In genomic region chr19:58380037-58380735, GRCh38 we compare ENCODE assay signal across 9 cellular contexts. TPM values are rescaled to one million over a fixed set of nuclear protein-coding genes. Genes with fewer than 3 reads are reported as not detected.
DNase-seq lines count a peak whose midpoint lies in the region; ATAC-seq and TF ChIP-seq lines count a peak whose summit lies in the region.
"Had no signal": no experiment of that assay in that cellular context is flagged by ENCODE, and none has a peak within 500 bp of the region (broad histone marks: within the 10 kb centered on the region; RNA-seq: fewer than 3 reads in every experiment).

No MANE protein-coding gene starts in this region.

- H3K27ac ChIP-seq in heart right ventricle = peak overlapping the region; percentile 74 to 98 (median 95)
- H3K27ac ChIP-seq in skeletal muscle tissue (ENCODE audit: low read depth, low read length) = peak overlapping the region; percentile 85

- ATAC-seq in T-helper 17 cell = no peak
- peak in 3 of 8 donors; percentile 0 to 2 (median 0) for ATAC-seq in heart right ventricle
- no peak for ATAC-seq in HG02610 (IDR thresholded peaks at IDR 0.05; ENCODE audit: unreplicated experiment)
- no peak for ATAC-seq in HG02798 (IDR thresholded peaks at IDR 0.05; ENCODE audit: poor library complexity, unreplicated experiment)

- peak overlapping the region; percentile 98 for H3K4me3 Mint-ChIP-seq in T-helper 17 cell

- TF ChIP-seq CTCF in heart right ventricle (IDR thresholded peaks at IDR 0.05) = no peak

- H3K9me3 ChIP-seq in T-helper 17 cell (ENCODE audit: control insufficient read depth, low read length, poor library complexity, severe bottlenecking) = no peaks in the 10 kb centered on the region
- no peaks in the 10 kb centered on the region for H3K9me3 ChIP-seq in heart right ventricle
- H3K9me3 ChIP-seq in skeletal muscle tissue (ENCODE audit: control insufficient read depth in 3 of 3, low read length in 3 of 3) = no peaks in the 10 kb centered on the region

- peak overlapping the region; percentile 83 to 94 (median 89) for H3K9ac ChIP-seq in skeletal muscle tissue (ENCODE audit: low read depth in 1 of 3, low read length in 3 of 3)

- intact Hi-C loops in heart right ventricle (cut with DNase I) = loop anchor here in 1 of 10 donors (2.0 kb wide), 1 partner anchor 17 kb away; the partner anchor contains the start of gene ZNF497

- no peaks in the 10 kb centered on the region for H3K36me3 ChIP-seq in heart right ventricle
- H3K36me3 ChIP-seq in skeletal muscle tissue (ENCODE audit: control insufficient read depth in 3 of 3, insufficient read depth in 3 of 3, low read length in 3 of 3) = no peaks in the 10 kb centered on the region

- H3K4me3 ChIP-seq in heart right ventricle = peak overlapping the region; percentile 53 to 96 (median 79)
- H3K4me3 ChIP-seq in skeletal muscle tissue (ENCODE audit: low read length in 3 of 3) = peak overlapping the region; percentile 90 to 94 (median 90)

- H3K36me3 Mint-ChIP-seq in T-helper 17 cell (ENCODE audit: low read depth) = no peaks in the 10 kb centered on the region

- H3K27me3 Mint-ChIP-seq in T-helper 17 cell = no peaks in the 10 kb centered on the region

- H3K27me3 ChIP-seq in heart right ventricle (no peaks in the 10 kb centered on the region), skeletal muscle tissue (ENCODE audit: control insufficient read depth in 3 of 3, insufficient read depth in 3 of 3, low read length in 3 of 3) (no peaks in the 10 kb centered on the region)

- DNase-seq in NCI-H2171 treated with DMSO at 0.1 percent for 48 hours (lab: John Stamatoyannopoulos, UW) (peak; percentile 64), NCI-H2171 (lab: John Stamatoyannopoulos, UW) (no peak), T-helper 17 cell (no peak), heart right ventricle (no peak), NCI-H446 (lab: John Stamatoyannopoulos, UW) (no peak)

- H3K4me1 ChIP-seq in heart right ventricle = peaks cover 11 to 32% (median 20%) of the 10 kb centered on the region in 9 donors
- H3K4me1 ChIP-seq in skeletal muscle tissue (ENCODE audit: control insufficient read depth in 3 of 3, insufficient read depth in 3 of 3, low read length in 3 of 3) = peaks cover 24 to 32% (median 30%) of the 10 kb centered on the region in 3 donors

- peak overlapping the region; percentile 97 for H3K27ac Mint-ChIP-seq in T-helper 17 cell

- H3K4me1 Mint-ChIP-seq in T-helper 17 cell = peaks cover 18% of the 10 kb centered on the region

- 5 to 6% methylated on average over 30 of the region's 30 CpGs for WGBS in heart right ventricle, 2 donors

RNA-seq across cellular contexts. Expression of gene ZNF837, which starts 0.6 kb away (rescaled TPM):
- total RNA-seq in T-helper 17 cell (1 to 10 TPM; 1.2 to 1.6 TPM), heart right ventricle (under 1 TPM; 0.11 to 0.90 (median 0.41) TPM), skeletal muscle tissue (0.52 TPM)
- under 1 TPM; 0.36 to 0.88 TPM for polyA plus RNA-seq in heart right ventricle

RNA-seq across cellular contexts. Expression of gene RPS5, which starts 6.9 kb away (rescaled TPM):
- total RNA-seq in T-helper 17 cell (1,000 to 10,000 TPM; 1,065 to 1,239 TPM), heart right ventricle (100 to 1,000 TPM; 360 to 610 (median 413) TPM), skeletal muscle tissue (3,737 TPM)
- polyA plus RNA-seq in heart right ventricle = 1,000 to 10,000 TPM in 1 of 2 donors, 100 to 1,000 TPM in 1; 430 to 2,053 TPM

RNA-seq across cellular contexts. Expression of gene RNF225, which starts 15.3 kb away (rescaled TPM):
- not detected for total RNA-seq in T-helper 17 cell
- not detected for total RNA-seq in heart right ventricle
- polyA plus RNA-seq in heart right ventricle = not detected
- not detected for total RNA-seq in skeletal muscle tissue
- total RNA-seq: Daoy had no signal

RNA-seq across cellular contexts. Expression of gene ZNF497, which starts 17.6 kb away (rescaled TPM):
- total RNA-seq in T-helper 17 cell (1 to 10 TPM in 1 of 2 donors, under 1 TPM in 1; 0.55 to 1.6 TPM), heart right ventricle (under 1 TPM in 9 of 10 donors, not detected in 1; 0.14 to 0.73 (median 0.30) TPM), skeletal muscle tissue (2.1 TPM)
- under 1 TPM; 0.22 to 0.33 TPM for polyA plus RNA-seq in heart right ventricle

RNA-seq across cellular contexts. Expression of gene A1BG, which starts 26.9 kb away (rescaled TPM):
- 10 to 100 TPM; 16.0 to 21.7 TPM for total RNA-seq in T-helper 17 cell
- total RNA-seq in heart right ventricle = 1 to 10 TPM in 9 of 10 donors, under 1 TPM in 1; 0.80 to 5.5 (median 2.0) TPM
- 1 to 10 TPM; 9.6 TPM for polyA plus RNA-seq in heart right ventricle
- under 0.01 TPM for total RNA-seq in skeletal muscle tissue
